Comparison of ENCODE assay signal across 1 cellular context in the genomic region with DNA sequence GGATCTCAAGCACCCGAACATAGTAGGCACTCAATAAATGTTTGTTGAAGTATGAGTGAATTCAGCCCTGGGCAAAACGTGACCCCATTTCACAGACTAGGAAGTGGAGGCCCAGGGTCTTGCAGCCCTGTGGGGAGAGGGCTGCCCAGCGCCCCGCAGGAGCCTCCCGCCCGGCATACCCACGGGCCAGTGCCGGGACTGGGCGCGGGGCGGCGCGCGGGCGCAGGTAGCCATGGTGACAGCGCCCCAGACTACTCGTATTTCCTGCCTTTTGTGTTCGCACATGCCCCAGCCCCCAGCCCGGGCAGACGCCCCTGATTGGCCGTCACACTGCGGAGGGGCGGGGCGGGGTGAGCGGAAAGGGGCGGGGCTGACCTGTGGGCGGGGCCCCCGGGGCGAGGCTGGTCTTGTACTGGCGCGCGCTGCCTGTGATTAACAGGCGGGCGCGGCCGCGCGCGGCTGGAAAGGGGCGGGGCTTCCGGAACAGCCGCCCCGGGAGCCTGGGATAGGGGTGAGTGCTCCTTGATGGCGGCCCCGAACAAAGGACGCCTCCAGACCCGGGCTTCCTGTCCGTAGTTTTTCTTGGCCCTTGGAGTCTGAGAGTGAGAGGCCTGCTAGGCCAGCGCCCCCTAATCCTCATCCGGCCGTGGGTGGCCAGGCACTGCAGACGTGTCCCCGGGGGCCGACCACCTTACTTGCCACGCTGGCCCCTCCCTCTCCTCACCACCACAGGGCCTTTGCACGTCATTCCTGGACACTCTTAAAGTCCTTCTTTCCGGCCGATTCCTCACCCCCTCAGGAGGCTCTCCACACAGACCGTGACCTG.
A peak's percentile ranks its signal among the peaks of the same experiment; 100 is the strongest.
TF ChIP-seq lines count a peak whose summit lies in the region.

No MANE protein-coding gene starts in this region.

TF ChIP-seq in HEK293, 187 proteins besides CTCF, POLR2A, EP300 and RAD21 (continued from another document and continues in another):
- TF ChIP-seq, protein P1, sequence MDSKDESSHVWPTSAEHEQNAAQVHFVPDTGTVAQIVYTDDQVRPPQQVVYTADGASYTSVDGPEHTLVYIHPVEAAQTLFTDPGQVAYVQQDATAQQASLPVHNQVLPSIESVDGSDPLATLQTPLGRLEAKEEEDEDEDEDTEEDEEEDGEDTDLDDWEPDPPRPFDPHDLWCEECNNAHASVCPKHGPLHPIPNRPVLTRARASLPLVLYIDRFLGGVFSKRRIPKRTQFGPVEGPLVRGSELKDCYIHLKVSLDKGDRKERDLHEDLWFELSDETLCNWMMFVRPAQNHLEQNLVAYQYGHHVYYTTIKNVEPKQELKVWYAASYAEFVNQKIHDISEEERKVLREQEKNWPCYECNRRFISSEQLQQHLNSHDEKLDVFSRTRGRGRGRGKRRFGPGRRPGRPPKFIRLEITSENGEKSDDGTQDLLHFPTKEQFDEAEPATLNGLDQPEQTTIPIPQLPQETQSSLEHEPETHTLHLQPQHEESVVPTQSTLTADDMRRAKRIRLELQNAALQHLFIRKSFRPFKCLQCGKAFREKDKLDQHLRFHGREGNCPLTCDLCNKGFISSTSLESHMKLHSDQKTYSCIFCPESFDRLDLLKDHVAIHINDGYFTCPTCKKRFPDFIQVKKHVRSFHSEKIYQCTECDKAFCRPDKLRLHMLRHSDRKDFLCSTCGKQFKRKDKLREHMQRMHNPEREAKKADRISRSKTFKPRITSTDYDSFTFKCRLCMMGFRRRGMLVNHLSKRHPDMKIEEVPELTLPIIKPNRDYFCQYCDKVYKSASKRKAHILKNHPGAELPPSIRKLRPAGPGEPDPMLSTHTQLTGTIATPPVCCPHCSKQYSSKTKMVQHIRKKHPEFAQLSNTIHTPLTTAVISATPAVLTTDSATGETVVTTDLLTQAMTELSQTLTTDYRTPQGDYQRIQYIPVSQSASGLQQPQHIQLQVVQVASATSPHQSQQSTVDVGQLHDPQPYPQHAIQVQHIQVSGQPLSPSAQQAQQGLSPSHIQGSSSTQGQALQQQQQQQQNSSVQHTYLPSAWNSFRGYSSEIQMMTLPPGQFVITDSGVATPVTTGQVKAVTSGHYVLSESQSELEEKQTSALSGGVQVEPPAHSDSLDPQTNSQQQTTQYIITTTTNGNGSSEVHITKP (tag by site-specific recombination; IDR thresholded peaks at IDR 0.05) = peak; percentile 60; the same call in 1 of the 2 replicates
- TF ChIP-seq ZNF114 (tag by site-specific recombination; IDR thresholded peaks at IDR 0.05) (no peak), KLF16 (tag by site-specific recombination; IDR thresholded peaks at IDR 0.05) (no peak), MYNN (tag by site-specific recombination; IDR thresholded peaks at IDR 0.05; ENCODE audit: borderline replicate concordance) (peak; percentile 81), ZSCAN16 (tag by site-specific recombination; IDR thresholded peaks at IDR 0.05) (no peak), ZNF837 (tag by site-specific recombination; IDR thresholded peaks at IDR 0.05) (no peak), ZNF433 (tag by site-specific recombination; IDR thresholded peaks at IDR 0.05; ENCODE audit: low read depth) (no peak), ZNF544 (tag by site-specific recombination; IDR thresholded peaks at IDR 0.05) (no peak), KLF8 (tag by site-specific recombination; IDR thresholded peaks at IDR 0.05) (peak; percentile 62; the same call in 1 of the 2 replicates), ZNF140 (tag by site-specific recombination; IDR thresholded peaks at IDR 0.05) (no peak), KLF9 (tag by site-specific recombination; IDR thresholded peaks at IDR 0.05; ENCODE audit: low read depth) (peak; percentile 83), GLI4 (tag by site-specific recombination; IDR thresholded peaks at IDR 0.05) (no peak), ZNF624 (tag by site-specific recombination; IDR thresholded peaks at IDR 0.05) (no peak), ZNF529 (tag by site-specific recombination; IDR thresholded peaks at IDR 0.05; ENCODE audit: insufficient replicate concordance) (no peak), ZNF311 (tag by site-specific recombination; IDR thresholded peaks at IDR 0.05; ENCODE audit: borderline replicate concordance) (no peak), ZNF112 (tag by site-specific recombination; IDR thresholded peaks at IDR 0.05) (no peak), SALL2 (tag by site-specific recombination; IDR thresholded peaks at IDR 0.05; ENCODE audit: borderline replicate concordance) (no peak), TCF7L2 (IDR thresholded peaks at IDR 0.05; ENCODE audit: borderline replicate concordance, low read depth, low read length) (no peak), HOXA7 (CRISPR knock-in tag; IDR thresholded peaks at IDR 0.05; ENCODE audit: borderline replicate concordance) (no peak), ZNF335 (tag by site-specific recombination; conservative IDR thresholded peaks at IDR 0.05) (peak; percentile 51), ZBTB21 (tag by site-specific recombination; IDR thresholded peaks at IDR 0.05) (peak; percentile 45; the same call in 1 of the 2 replicates), ZNF362 (tag by site-specific recombination; IDR thresholded peaks at IDR 0.05) (no peak), BCL11A (tag by site-specific recombination; IDR thresholded peaks at IDR 0.05; ENCODE audit: low read depth) (peak; percentile 61; the same call in 1 of the 2 replicates), ZNF132 (tag by site-specific recombination; IDR thresholded peaks at IDR 0.05; ENCODE audit: borderline replicate concordance) (no peak), PATZ1 (tag by site-specific recombination; IDR thresholded peaks at IDR 0.05) (peak; percentile 86), ZNF223 (tag by site-specific recombination; IDR thresholded peaks at IDR 0.05) (peak; percentile 46; the same call in 1 of the 2 replicates)
- TF ChIP-seq, protein P2, sequence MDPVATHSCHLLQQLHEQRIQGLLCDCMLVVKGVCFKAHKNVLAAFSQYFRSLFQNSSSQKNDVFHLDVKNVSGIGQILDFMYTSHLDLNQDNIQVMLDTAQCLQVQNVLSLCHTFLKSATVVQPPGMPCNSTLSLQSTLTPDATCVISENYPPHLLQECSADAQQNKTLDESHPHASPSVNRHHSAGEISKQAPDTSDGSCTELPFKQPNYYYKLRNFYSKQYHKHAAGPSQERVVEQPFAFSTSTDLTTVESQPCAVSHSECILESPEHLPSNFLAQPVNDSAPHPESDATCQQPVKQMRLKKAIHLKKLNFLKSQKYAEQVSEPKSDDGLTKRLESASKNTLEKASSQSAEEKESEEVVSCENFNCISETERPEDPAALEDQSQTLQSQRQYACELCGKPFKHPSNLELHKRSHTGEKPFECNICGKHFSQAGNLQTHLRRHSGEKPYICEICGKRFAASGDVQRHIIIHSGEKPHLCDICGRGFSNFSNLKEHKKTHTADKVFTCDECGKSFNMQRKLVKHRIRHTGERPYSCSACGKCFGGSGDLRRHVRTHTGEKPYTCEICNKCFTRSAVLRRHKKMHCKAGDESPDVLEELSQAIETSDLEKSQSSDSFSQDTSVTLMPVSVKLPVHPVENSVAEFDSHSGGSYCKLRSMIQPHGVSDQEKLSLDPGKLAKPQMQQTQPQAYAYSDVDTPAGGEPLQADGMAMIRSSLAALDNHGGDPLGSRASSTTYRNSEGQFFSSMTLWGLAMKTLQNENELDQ (tag by site-specific recombination; IDR thresholded peaks at IDR 0.05; ENCODE audit: low read depth) = no peak
- TF ChIP-seq, protein P3, sequence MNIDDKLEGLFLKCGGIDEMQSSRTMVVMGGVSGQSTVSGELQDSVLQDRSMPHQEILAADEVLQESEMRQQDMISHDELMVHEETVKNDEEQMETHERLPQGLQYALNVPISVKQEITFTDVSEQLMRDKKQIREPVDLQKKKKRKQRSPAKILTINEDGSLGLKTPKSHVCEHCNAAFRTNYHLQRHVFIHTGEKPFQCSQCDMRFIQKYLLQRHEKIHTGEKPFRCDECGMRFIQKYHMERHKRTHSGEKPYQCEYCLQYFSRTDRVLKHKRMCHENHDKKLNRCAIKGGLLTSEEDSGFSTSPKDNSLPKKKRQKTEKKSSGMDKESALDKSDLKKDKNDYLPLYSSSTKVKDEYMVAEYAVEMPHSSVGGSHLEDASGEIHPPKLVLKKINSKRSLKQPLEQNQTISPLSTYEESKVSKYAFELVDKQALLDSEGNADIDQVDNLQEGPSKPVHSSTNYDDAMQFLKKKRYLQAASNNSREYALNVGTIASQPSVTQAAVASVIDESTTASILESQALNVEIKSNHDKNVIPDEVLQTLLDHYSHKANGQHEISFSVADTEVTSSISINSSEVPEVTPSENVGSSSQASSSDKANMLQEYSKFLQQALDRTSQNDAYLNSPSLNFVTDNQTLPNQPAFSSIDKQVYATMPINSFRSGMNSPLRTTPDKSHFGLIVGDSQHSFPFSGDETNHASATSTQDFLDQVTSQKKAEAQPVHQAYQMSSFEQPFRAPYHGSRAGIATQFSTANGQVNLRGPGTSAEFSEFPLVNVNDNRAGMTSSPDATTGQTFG (tag by site-specific recombination; IDR thresholded peaks at IDR 0.05; ENCODE audit: borderline replicate concordance) = peak; percentile 19; the same call in 1 of the 2 replicates
- TF ChIP-seq, protein P4, sequence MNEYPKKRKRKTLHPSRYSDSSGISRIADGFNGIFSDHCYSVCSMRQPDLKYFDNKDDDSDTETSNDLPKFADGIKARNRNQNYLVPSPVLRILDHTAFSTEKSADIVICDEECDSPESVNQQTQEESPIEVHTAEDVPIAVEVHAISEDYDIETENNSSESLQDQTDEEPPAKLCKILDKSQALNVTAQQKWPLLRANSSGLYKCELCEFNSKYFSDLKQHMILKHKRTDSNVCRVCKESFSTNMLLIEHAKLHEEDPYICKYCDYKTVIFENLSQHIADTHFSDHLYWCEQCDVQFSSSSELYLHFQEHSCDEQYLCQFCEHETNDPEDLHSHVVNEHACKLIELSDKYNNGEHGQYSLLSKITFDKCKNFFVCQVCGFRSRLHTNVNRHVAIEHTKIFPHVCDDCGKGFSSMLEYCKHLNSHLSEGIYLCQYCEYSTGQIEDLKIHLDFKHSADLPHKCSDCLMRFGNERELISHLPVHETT (tag by site-specific recombination; IDR thresholded peaks at IDR 0.05) = peak; percentile 64; the same call in 1 of the 2 replicates
- TF ChIP-seq, protein P5, sequence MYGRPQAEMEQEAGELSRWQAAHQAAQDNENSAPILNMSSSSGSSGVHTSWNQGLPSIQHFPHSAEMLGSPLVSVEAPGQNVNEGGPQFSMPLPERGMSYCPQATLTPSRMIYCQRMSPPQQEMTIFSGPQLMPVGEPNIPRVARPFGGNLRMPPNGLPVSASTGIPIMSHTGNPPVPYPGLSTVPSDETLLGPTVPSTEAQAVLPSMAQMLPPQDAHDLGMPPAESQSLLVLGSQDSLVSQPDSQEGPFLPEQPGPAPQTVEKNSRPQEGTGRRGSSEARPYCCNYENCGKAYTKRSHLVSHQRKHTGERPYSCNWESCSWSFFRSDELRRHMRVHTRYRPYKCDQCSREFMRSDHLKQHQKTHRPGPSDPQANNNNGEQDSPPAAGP (tag by site-specific recombination; IDR thresholded peaks at IDR 0.05) = peak; percentile 88
- TF ChIP-seq, protein P6, sequence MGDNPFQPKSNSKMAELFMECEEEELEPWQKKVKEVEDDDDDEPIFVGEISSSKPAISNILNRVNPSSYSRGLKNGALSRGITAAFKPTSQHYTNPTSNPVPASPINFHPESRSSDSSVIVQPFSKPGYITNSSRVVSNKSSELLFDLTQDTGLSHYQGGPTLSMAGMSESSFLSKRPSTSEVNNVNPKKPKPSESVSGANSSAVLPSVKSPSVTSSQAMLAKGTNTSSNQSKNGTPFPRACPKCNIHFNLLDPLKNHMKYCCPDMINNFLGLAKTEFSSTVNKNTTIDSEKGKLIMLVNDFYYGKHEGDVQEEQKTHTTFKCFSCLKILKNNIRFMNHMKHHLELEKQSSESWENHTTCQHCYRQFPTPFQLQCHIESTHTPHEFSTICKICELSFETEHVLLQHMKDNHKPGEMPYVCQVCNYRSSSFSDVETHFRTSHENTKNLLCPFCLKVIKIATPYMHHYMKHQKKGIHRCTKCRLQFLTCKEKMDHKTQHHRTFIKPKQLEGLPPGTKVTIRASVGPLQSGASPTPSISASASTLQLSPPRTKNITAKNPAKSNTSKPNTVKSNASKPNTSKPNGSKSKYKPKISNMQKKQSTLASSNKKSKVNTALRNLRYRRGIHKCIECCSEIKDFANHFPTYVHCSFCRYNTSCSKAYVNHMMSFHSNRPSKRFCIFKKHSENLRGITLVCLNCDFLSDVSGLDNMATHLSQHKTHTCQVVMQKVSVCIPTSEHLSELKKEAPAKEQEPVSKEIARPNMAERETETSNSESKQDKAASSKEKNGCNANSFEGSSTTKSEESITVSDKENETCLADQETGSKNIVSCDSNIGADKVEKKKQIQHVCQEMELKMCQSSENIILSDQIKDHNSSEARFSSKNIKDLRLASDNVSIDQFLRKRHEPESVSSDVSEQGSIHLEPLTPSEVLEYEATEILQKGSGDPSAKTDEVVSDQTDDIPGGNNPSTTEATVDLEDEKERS (tag by site-specific recombination; IDR thresholded peaks at IDR 0.05) = peak; percentile 92
